ENCODE assay signal across 8 cellular contexts in genomic region chr5:43036856-43037711, GRCh38. TPM values are rescaled to one million over a fixed set of nuclear protein-coding genes. Genes with fewer than 3 reads are reported as not detected.
A peak's percentile ranks its signal among the peaks of the same experiment; 100 is the strongest.
DNase-seq lines count a peak whose midpoint lies in the region; ATAC-seq and TF ChIP-seq lines count a peak whose summit lies in the region.

No MANE protein-coding gene starts in this region.

- H3K4me1 Mint-ChIP-seq in H9: peaks cover 32 to 34% of the 10 kb centered on the region in 2 experiments
- H3K4me1 Mint-ChIP-seq in activated T-helper 17 cell treated with anti-CD3 and anti-CD28 coated beads, Interleukin-2, amount 50 U/mL, for 72 hours: peaks cover 16% of the 10 kb centered on the region

- H3K4ac ChIP-seq in H9 (ENCODE audit: low read depth, low read length): no peak overlapping the region

- in situ Hi-C loops in gastrocnemius medialis (cut with MboI; ENCODE audit: low sequenced_read_pairs in 4 of 4): loop anchor here in 2 of 4 donors (25.0 kb wide), 2 partner anchors 125 to 225 kb away; partner anchors contain the start of gene SELENOP (in 1 of the 2)

- H2BK15ac ChIP-seq in H9 (ENCODE audit: low read depth, low read length): no peak overlapping the region

- no peaks in the 10 kb centered on the region for H3K79me2 ChIP-seq in H9 (ENCODE audit: insufficient read depth, low read length)

- ATAC-seq in activated T-helper 17 cell treated with anti-CD3 and anti-CD28 coated beads, Interleukin-2, amount 50 U/mL, for 72 hours (replicated peaks): no peak
- ATAC-seq in gastroesophageal sphincter: no peak
- ATAC-seq in gastrocnemius medialis: no peak
- no peak for ATAC-seq in GM21786 (IDR thresholded peaks at IDR 0.05; ENCODE audit: unreplicated experiment)
- no peak for ATAC-seq in HG02623 (IDR thresholded peaks at IDR 0.05; ENCODE audit: unreplicated experiment)
- no peak for ATAC-seq in GM19324 (IDR thresholded peaks at IDR 0.05; ENCODE audit: low FRiP score, unreplicated experiment)

- H3K36me3 ChIP-seq in gastroesophageal sphincter (no peaks in the 10 kb centered on the region), gastrocnemius medialis (no peaks in the 10 kb centered on the region)

- WGBS in H9 (ENCODE audit: extremely low coverage, insufficient read length, low lambda C conversion rate): no CpG with 5 or more reads among the region's 38 CpGs
- whole genome bisulfite sequencing in gastroesophageal sphincter (ENCODE audit: low coverage in 1 of 2), 2 donors: 20 to 34% methylated on average over 24 to 26 of the region's 38 CpGs

- TF ChIP-seq CTCF in H9 (conservative IDR thresholded peaks at IDR 0.05) (no peak), gastroesophageal sphincter (IDR thresholded peaks at IDR 0.05) (no peak), gastrocnemius medialis (IDR thresholded peaks at IDR 0.05 in 4 of 5, conservative IDR thresholded peaks at IDR 0.05 in 1 of 5) (no peak)

- H3K23me2 ChIP-seq in H9 (ENCODE audit: insufficient read length, low read depth, low read length, poor library complexity, severe bottlenecking): peaks cover 9% of the 10 kb centered on the region

- no peak overlapping the region for H2BK5ac ChIP-seq in H9 (ENCODE audit: insufficient read length, low read length)

- no peak overlapping the region for H4K91ac ChIP-seq in H9 (ENCODE audit: insufficient read length, low read depth, low read length)

- no peak overlapping the region for H2BK12ac ChIP-seq in H9 (ENCODE audit: insufficient read length, low read depth, low read length)

- H3K27me3 ChIP-seq in H9 (ENCODE audit: insufficient read depth, low read length): peaks cover 85% of the 10 kb centered on the region
- peaks cover 92% of the 10 kb centered on the region for H3K27me3 ChIP-seq in gastroesophageal sphincter
- H3K27me3 ChIP-seq in gastrocnemius medialis: no peaks in the 10 kb centered on the region

- H3K4me3 ChIP-seq in gastroesophageal sphincter (peak overlapping the region; percentile 26 to 30), gastrocnemius medialis (peak overlapping the region; percentile 51 to 93 (median 82))

- H2AK5ac ChIP-seq in H9 (ENCODE audit: insufficient read length, low read length): no peak overlapping the region

- no peaks in the 10 kb centered on the region for H3K9me3 ChIP-seq in H9 (ENCODE audit: control insufficient read depth, low read depth, low read length)
- peaks cover 0 to 17% (median 0%) of the 10 kb centered on the region in 3 donors for H3K9me3 ChIP-seq in gastroesophageal sphincter
- no peaks in the 10 kb centered on the region for H3K9me3 ChIP-seq in gastrocnemius medialis

- no peaks in the 10 kb centered on the region; a peak in 1 of 7 replicates for H3K36me3 Mint-ChIP-seq in H9 (ENCODE audit: insufficient read depth in 1 of 3, low read depth in 3 of 3)
- H3K36me3 Mint-ChIP-seq in activated T-helper 17 cell treated with anti-CD3 and anti-CD28 coated beads, Interleukin-2, amount 50 U/mL, for 72 hours (ENCODE audit: low read depth): no peaks in the 10 kb centered on the region

- no peak overlapping the region for H2BK20ac ChIP-seq in H9 (ENCODE audit: low read depth, low read length, poor library complexity, severe bottlenecking)

- H4K20me1 ChIP-seq in H9 (ENCODE audit: control insufficient read depth, insufficient read depth, insufficient read length): no peaks in the 10 kb centered on the region

- H3K27ac Mint-ChIP-seq in H9: no peak overlapping the region
- peak overlapping the region; percentile 91 for H3K27ac Mint-ChIP-seq in activated T-helper 17 cell treated with anti-CD3 and anti-CD28 coated beads, Interleukin-2, amount 50 U/mL, for 72 hours

- H4K8ac ChIP-seq in H9 (replicated peaks; ENCODE audit: insufficient read length, low read depth, low read length): no peak overlapping the region

- peak overlapping the region in 1 of 2 experiments; percentile 31; a peak in 1 of 5 replicates for H3K4me3 Mint-ChIP-seq in H9
- peak overlapping the region; percentile 97 for H3K4me3 Mint-ChIP-seq in activated T-helper 17 cell treated with anti-CD3 and anti-CD28 coated beads, Interleukin-2, amount 50 U/mL, for 72 hours

- H4K5ac ChIP-seq in H9 (ENCODE audit: insufficient read length, low read depth, low read length): no peak overlapping the region

- H3K18ac ChIP-seq in H9 (ENCODE audit: insufficient read length, low read depth, low read length): no peak overlapping the region

- no peak for TF ChIP-seq POLR2A in gastroesophageal sphincter (IDR thresholded peaks at IDR 0.05)
- TF ChIP-seq POLR2A in gastrocnemius medialis (IDR thresholded peaks at IDR 0.05): no peak

- DNase-seq in H9 (peak; percentile 40), gastrocnemius medialis (no peak), NCI-H774 (lab: John Stamatoyannopoulos, UW) (no peak)

- no peak overlapping the region for H3T11ph ChIP-seq in H9 (ENCODE audit: low read length)

- no peak overlapping the region for H3K56ac ChIP-seq in H9 (ENCODE audit: insufficient read length, low read depth, low read length)

- H3K9ac ChIP-seq in H9 (ENCODE audit: extremely low read depth, insufficient read length, low read length): no peak overlapping the region

- H3K27ac ChIP-seq in H9 (ENCODE audit: insufficient read length, low read depth, low read length): no peak overlapping the region
- H3K27ac ChIP-seq in gastroesophageal sphincter: peak overlapping the region; percentile 7 to 89 (median 72)
- peak overlapping the region; percentile 96 to 99 (median 97) for H3K27ac ChIP-seq in gastrocnemius medialis

- intact Hi-C loops in gastrocnemius medialis (cut with DNase I; ENCODE audit: low total_unique reads): no loop called here

- no peak overlapping the region for H3K23ac ChIP-seq in H9 (ENCODE audit: insufficient read length, low read depth, low read length)

- no peak overlapping the region for H3K4me2 ChIP-seq in H9 (ENCODE audit: insufficient read depth, insufficient read length, low read length)

- TF ChIP-seq EP300 in gastroesophageal sphincter (IDR thresholded peaks at IDR 0.05): no peak

- H3K14ac ChIP-seq in H9 (ENCODE audit: insufficient read depth, low read length): no peak overlapping the region

- H2BK120ac ChIP-seq in H9 (ENCODE audit: low read depth, low read length, poor library complexity, severe bottlenecking): no peak overlapping the region

- peaks cover 90% of the 10 kb centered on the region for H3K27me3 Mint-ChIP-seq in H9 (ENCODE audit: low read depth)
- H3K27me3 Mint-ChIP-seq in activated T-helper 17 cell treated with anti-CD3 and anti-CD28 coated beads, Interleukin-2, amount 50 U/mL, for 72 hours: no peaks in the 10 kb centered on the region

- H3K9me3 Mint-ChIP-seq in H9: peaks cover 3 to 5% of the 10 kb centered on the region in 2 experiments; a peak in 2 of 5 replicates
- no peaks in the 10 kb centered on the region for H3K9me3 Mint-ChIP-seq in activated T-helper 17 cell treated with anti-CD3 and anti-CD28 coated beads, Interleukin-2, amount 50 U/mL, for 72 hours

- no peak overlapping the region for H2AFZ ChIP-seq in H9 (ENCODE audit: low read length)

- H3K4me1 ChIP-seq in H9 (ENCODE audit: insufficient read depth, low read length) (peaks cover 2% of the 10 kb centered on the region; the same call in 1 of the 2 replicates), gastroesophageal sphincter (peaks cover 0 to 44% (median 0%) of the 10 kb centered on the region in 3 donors), gastrocnemius medialis (peaks cover 5 to 9% of the 10 kb centered on the region in 2 donors)

- H3K79me1 ChIP-seq in H9 (ENCODE audit: insufficient read depth, low read depth, low read length, poor library complexity, severe bottlenecking): no peaks in the 10 kb centered on the region

RNA-seq across cellular contexts. Expression of gene ANXA2R, which starts 3.0 kb away (rescaled TPM):
- total RNA-seq in H9 (2021) (0.20 and 0.22 TPM in 2 replicates), gastroesophageal sphincter (1 to 10 TPM; 1.2 to 5.1 (median 2.1) TPM), gastrocnemius medialis (1 to 10 TPM; 1.1 to 3.3 (median 1.4) TPM)
- total RNA-seq in activated T-helper 17 cell treated with anti-CD3 and anti-CD28 coated beads, Interleukin-2, amount 50 U/mL, for 72 hours: 1 to 10 TPM; 2.4 to 6.2 TPM
